ENCODE assay signal across 28 cellular contexts in genomic region chr1:162358928-162359327, GRCh38. TPM values are rescaled to one million over a fixed set of nuclear protein-coding genes. Genes with fewer than 3 reads are reported as not detected.
"Had no signal": no experiment of that assay in that cellular context is flagged by ENCODE, and none has a peak within 500 bp of the region (broad histone marks: within the 10 kb centered on the region; RNA-seq: fewer than 3 reads in every experiment).

No MANE protein-coding gene starts in this region.

- H3K36me3 Mint-ChIP-seq: IgD-negative memory B cell had no signal

- H3K27ac Mint-ChIP-seq: IgD-negative memory B cell had no signal

- H3K27ac ChIP-seq: HL-60, RWPE1 had no signal

- DNase-seq: KBM-7; MV-4-11; NCI-H1048; NCI-H1105; NCI-H1417; NCI-H1436 treated with DMSO at 0.1 percent for 48 hours; NCI-H1694; NCI-H187 treated with DMSO at 0.1 percent for 48 hours; NCI-H2029 treated with DMSO at 0.1 percent for 48 hours; NCI-H2171 treated with DMSO at 0.1 percent for 48 hours; NCI-H2227 treated with DMSO at 0.1 percent for 48 hours; NCI-H446; NCI-H510A; NCI-H524 treated with DMSO at 0.1 percent for 48 hours; NCI-H69; NCI-H774; NK-92 treated with Interleukin-12 subunit alpha and Interleukin-12 subunit beta, amount 100 ng/mL, for 24 hours; PC-3; SHP77 had no signal

- ATAC-seq: Panc1, PC-3, SK-N-SH treated with all-trans-retinoic acid at 6 μM for 48 hours had no signal

- H3K4me3 Mint-ChIP-seq: IgD-negative memory B cell had no signal

RNA-seq across cellular contexts. Expression of gene SPATA46, which starts 17.7 kb away (rescaled TPM):
- total RNA-seq: LHCN-M2, MCF 10A, OCI-LY7, PC-3 had no signal

RNA-seq across cellular contexts. Expression of gene C1orf226, which starts 22.6 kb away (rescaled TPM):
- total RNA-seq: OCI-LY7 had no signal

RNA-seq across cellular contexts. Expression of gene SH2D1B, which starts 53.0 kb away (rescaled TPM):
- total RNA-seq: MCF 10A, OCI-LY7, SK-MEL-5 had no signal
